Comparison of ENCODE assay signal across 30 cellular contexts in the genomic region with DNA sequence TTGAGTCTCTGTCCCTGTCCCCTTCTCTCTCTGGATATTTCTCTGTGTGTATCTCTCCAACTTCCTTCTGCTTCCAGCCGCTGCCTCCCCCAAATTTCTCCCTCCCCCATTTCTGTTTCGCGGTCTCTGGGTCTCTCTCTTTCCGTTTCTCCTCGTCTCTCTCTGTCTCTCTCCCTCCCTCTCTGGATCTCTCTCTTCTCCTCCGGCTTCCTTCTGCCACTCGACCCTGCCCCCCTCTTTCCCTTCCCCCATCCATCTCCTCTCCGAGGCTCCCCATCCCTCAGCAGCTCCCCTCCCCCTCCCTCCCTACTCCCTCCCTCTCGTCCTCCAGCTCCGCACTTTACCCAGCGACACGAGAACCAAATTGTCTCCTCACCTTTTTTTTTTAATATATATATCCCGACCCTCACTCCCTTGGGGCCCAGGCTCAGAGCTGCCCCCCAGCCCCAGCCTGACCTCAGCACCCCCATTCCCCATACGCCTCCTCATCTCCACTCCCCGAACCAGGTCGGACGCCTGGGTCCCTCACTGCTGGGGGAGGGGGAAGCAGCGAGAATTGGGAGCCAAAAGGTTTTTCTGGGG. TPM values are rescaled to one million over a fixed set of nuclear protein-coding genes. Genes with fewer than 3 reads are reported as not detected.
DNase-seq lines count a peak whose midpoint lies in the region; ATAC-seq and TF ChIP-seq lines count a peak whose summit lies in the region.
"Had no signal": no experiment of that assay in that cellular context is flagged by ENCODE, and none has a peak within 500 bp of the region (broad histone marks: within the 10 kb centered on the region; RNA-seq: fewer than 3 reads in every experiment).

No MANE protein-coding gene starts in this region.

- intact Hi-C loops in A673 (cut with micrococcal nuclease; ENCODE audit: unreplicated experiment) (no loop called here), Right ventricle myocardium inferior (cut with DNase I) (no loop called here), mammary epithelial cell (cut with micrococcal nuclease) (no loop called here)

- no peak for TF ChIP-seq CTCF in A673 (conservative IDR thresholded peaks at IDR 0.05; ENCODE audit: low read depth, low read length)
- TF ChIP-seq CTCF in fibroblast of pulmonary artery (IDR thresholded peaks at IDR 0.05; ENCODE audit: low read length, missing control alignments), result no peak
- no peak for TF ChIP-seq CTCF in mammary epithelial cell (conservative IDR thresholded peaks at IDR 0.05 in 1 of 2, IDR thresholded peaks at IDR 0.05 in 1 of 2; ENCODE audit: extremely low read depth in 1 of 2, insufficient read depth in 1 of 2, low read depth in 1 of 2, low read length in 2 of 2)

- H3K79me1 ChIP-seq in mesendoderm (ENCODE audit: low read length), result no peaks in the 10 kb centered on the region

- CTCF ChIA-PET in A673 (lab: Charles Lee), result no interaction called here
- CTCF ChIA-PET in mammary epithelial cell (lab: Charles Lee; ENCODE audit: low non-redundant PET), result no interaction called here

- DNase-seq in A673 (ENCODE audit: low spot score) (no peak), NT2/D1 (ENCODE audit: low read depth, low spot score) (peak; percentile 28), fibroblast of pulmonary artery (ENCODE audit: low read depth) (no peak), mesendoderm (peak; percentile 55), Right ventricle myocardium inferior (ENCODE audit: missing footprints) (no peak), mammary epithelial cell (no peak), mucosa of gallbladder (ENCODE audit: low spot score) (no peak)
- DNase-seq: activated CD4-positive, alpha-beta memory T cell treated with anti-CD3 and anti-CD28 coated beads, Interleukin-2, amount 10 ng/mL, durations not matched to agents 7 days and 5 days; activated CD4-positive, CD25-positive, alpha-beta regulatory T cell treated with anti-CD3 and anti-CD28 coated beads, Interleukin-2, amount 50 U/mL, for 72 hours; activated gamma-delta T cell treated with Interleukin-2 at 50 U/mL for 16 hours; brain microvascular endothelial cell; Caco-2; DND-41; effector memory CD8-positive, alpha-beta T cell; gastrocnemius medialis; HCEC 1CT; left cardiac atrium; NCI-H1092 treated with DMSO at 0.1 percent for 48 hours; NCI-H2029; NCI-H345; NCI-H774; Right ventricle myocardium superior had no signal

- H3K56ac ChIP-seq in mesendoderm (ENCODE audit: low read length), result peak overlapping the region; percentile 73

- H2BK120ac ChIP-seq in mesendoderm (ENCODE audit: low read depth, low read length), result no peak overlapping the region

- no peak overlapping the region for H3K9ac ChIP-seq in NT2/D1 (ENCODE audit: insufficient read length, low read depth)
- H3K9ac ChIP-seq in mesendoderm (ENCODE audit: low read length), result peak overlapping the region; percentile 41
- H3K9ac ChIP-seq in mammary epithelial cell (ENCODE audit: insufficient read depth, low read length), result no peak overlapping the region
- H3K9ac ChIP-seq: BLaER1 treated with 17β-estradiol and CSF1 and Interleukin-3, amounts not matched to agents 10 nM and 100 nM had no signal

- H2BK15ac ChIP-seq in mesendoderm (replicated peaks; ENCODE audit: low read depth), result no peak overlapping the region

- H3K4me3 ChIP-seq in A673 (ENCODE audit: low read depth, low read length, poor library complexity, severe bottlenecking) (peak overlapping the region; percentile 37), NT2/D1 (ENCODE audit: insufficient read length, low read depth) (no peak overlapping the region), fibroblast of pulmonary artery (replicated peaks; ENCODE audit: low read depth, low read length) (peak overlapping the region; percentile 76), mesendoderm (ENCODE audit: low read length) (no peak overlapping the region), mammary epithelial cell (replicated peaks in 1 of 3; ENCODE audit: insufficient read depth in 1 of 3, low read depth in 2 of 3, low read length in 3 of 3) (no peak overlapping the region)
- H3K4me3 ChIP-seq: BLaER1 treated with 17β-estradiol and CSF1 and Interleukin-3, amounts not matched to agents 10 nM and 100 nM; esophagus muscularis mucosa; gastrocnemius medialis; skin epidermis had no signal

- POLR2A ChIA-PET in A673 (lab: Charles Lee; ENCODE audit: low non-redundant PET), result no interaction called here

- H3K79me2 ChIP-seq in mesendoderm (ENCODE audit: control insufficient read depth, insufficient read depth, low read length) (no peaks in the 10 kb centered on the region), mammary epithelial cell (ENCODE audit: insufficient read depth, low read length) (no peaks in the 10 kb centered on the region)

- H3K27me3 ChIP-seq in A673 (replicated peaks; ENCODE audit: insufficient read depth, low read depth, low read length, poor library complexity) (peaks cover 17% of the 10 kb centered on the region), NT2/D1 (ENCODE audit: insufficient read depth, insufficient read length) (peaks cover 44% of the 10 kb centered on the region), mesendoderm (ENCODE audit: insufficient read depth, low read length, poor library complexity) (no peaks in the 10 kb centered on the region), mammary epithelial cell (ENCODE audit: insufficient read depth, low read length) (peaks cover 12% of the 10 kb centered on the region)

- no peak overlapping the region for H4K5ac ChIP-seq in mesendoderm (ENCODE audit: low read length)

- H3K27ac ChIP-seq in A673 (ENCODE audit: low read depth, low read length, poor library complexity, severe bottlenecking) (no peak overlapping the region), mesendoderm (ENCODE audit: low read depth, low read length) (no peak overlapping the region), mammary epithelial cell (ENCODE audit: insufficient read depth, low read depth, low read length) (no peak overlapping the region)
- H3K27ac ChIP-seq: BLaER1 treated with 17β-estradiol and CSF1 and Interleukin-3, amounts not matched to agents 10 nM and 100 nM; brain microvascular endothelial cell; esophagus muscularis mucosa; gastrocnemius medialis; HL-60; skin epidermis had no signal

- in situ Hi-C loops in mammary epithelial cell (cut with MboI; ENCODE audit: low sequenced_read_pairs in 2 of 2), result no loop called here

- H3K18ac ChIP-seq in mesendoderm (ENCODE audit: low read length), result peak overlapping the region; percentile 95

- H3K4me1 ChIP-seq in A673 (ENCODE audit: insufficient read depth, low read length, poor library complexity, severe bottlenecking) (peaks cover 21% of the 10 kb centered on the region), NT2/D1 (ENCODE audit: insufficient read depth, insufficient read length) (peaks cover 2% of the 10 kb centered on the region), mesendoderm (ENCODE audit: control insufficient read depth, low read depth, low read length) (peaks cover 14% of the 10 kb centered on the region), mammary epithelial cell (ENCODE audit: insufficient read depth, low read length) (no peaks in the 10 kb centered on the region)
- H3K4me1 ChIP-seq: Caco-2, gastrocnemius medialis had no signal

- no peaks in the 10 kb centered on the region for H4K20me1 ChIP-seq in mammary epithelial cell (ENCODE audit: insufficient read depth, low read length)

- dilution Hi-C loops in mammary epithelial cell (cut with HindIII; ENCODE audit: low sequenced_read_pairs), result no loop called here

- no peak overlapping the region for H2AFZ ChIP-seq in mammary epithelial cell (ENCODE audit: low read depth, low read length)

- H3K23ac ChIP-seq in mesendoderm (ENCODE audit: low read length), result no peak overlapping the region

- no peak for ATAC-seq in Right ventricle myocardium inferior
- no peak for ATAC-seq in HG03565 (IDR thresholded peaks at IDR 0.05; ENCODE audit: unreplicated experiment)
- ATAC-seq: effector memory CD8-positive, alpha-beta T cell; gastrocnemius medialis; left cardiac atrium had no signal

- no peak overlapping the region for H4K8ac ChIP-seq in mesendoderm (ENCODE audit: low read depth, low read length)

- BruUV-seq in A673 (replicated peaks; lab: Mats Ljungman, UMichigan), result no TSS peak
- BruUV-seq in mammary epithelial cell (replicated peaks; lab: Mats Ljungman, UMichigan), result no TSS peak

- H3K9me3 ChIP-seq in A673 (ENCODE audit: low read depth, low read length, poor library complexity, severe bottlenecking) (no peaks in the 10 kb centered on the region), NT2/D1 (ENCODE audit: insufficient read depth, low read length) (no peaks in the 10 kb centered on the region), mammary epithelial cell (replicated peaks; ENCODE audit: insufficient read depth, low read length) (no peaks in the 10 kb centered on the region)
- H3K9me3 ChIP-seq: BLaER1 treated with 17β-estradiol and CSF1 and Interleukin-3, amounts not matched to agents 10 nM and 100 nM; Caco-2; esophagus muscularis mucosa; gastrocnemius medialis had no signal

- H3K36me3 ChIP-seq in A673 (ENCODE audit: insufficient read depth, low read length, poor library complexity, severe bottlenecking) (no peaks in the 10 kb centered on the region), NT2/D1 (ENCODE audit: insufficient read depth, insufficient read length, low read length) (peaks cover under 1% of the 10 kb centered on the region), mesendoderm (ENCODE audit: control insufficient read depth, insufficient read depth, low read length) (no peaks in the 10 kb centered on the region), mammary epithelial cell (ENCODE audit: insufficient read depth, low read length) (no peaks in the 10 kb centered on the region)
- H3K36me3 ChIP-seq: BLaER1 treated with 17β-estradiol and CSF1 and Interleukin-3, amounts not matched to agents 10 nM and 100 nM; brain microvascular endothelial cell; esophagus muscularis mucosa; gastrocnemius medialis had no signal

- no CpG with 5 or more reads among the region's 18 CpGs for WGBS in mesendoderm (ENCODE audit: extremely low coverage, insufficient coverage, low lambda C conversion rate)
- WGBS in mammary epithelial cell (ENCODE audit: low coverage, missing lambda C conversion rate), result 0% methylated on average over 4 of the region's 18 CpGs

- H2AK5ac ChIP-seq in mesendoderm (ENCODE audit: low read length), result no peak overlapping the region

- H2BK5ac ChIP-seq in mesendoderm (ENCODE audit: low read length), result no peak overlapping the region

- H3K4ac ChIP-seq in mesendoderm (ENCODE audit: low read depth, low read length), result peak overlapping the region; percentile 26

- H3K4me2 ChIP-seq in mesendoderm (ENCODE audit: low read length) (peak overlapping the region; percentile 45), mammary epithelial cell (ENCODE audit: insufficient read depth, low read depth, low read length) (no peak overlapping the region)

RNA-seq across cellular contexts. Expression of a gene that starts 3.5 kb away (rescaled TPM):
- 1.3 TPM in 2 replicates for total RNA-seq in A673 (2021)
- 0.39 TPM for polyA plus RNA-seq in mesendoderm (2013, experiment 1 of 2)
- polyA plus RNA-seq in mesendoderm (2013, experiment 2 of 2), result 0.42 TPM
- 0.03 TPM for total RNA-seq in Right ventricle myocardium inferior
- total RNA-seq in mammary epithelial cell, result not detected
- not detected for polyA plus RNA-seq in mammary epithelial cell
- not detected for polyA minus RNA-seq in mammary epithelial cell
- 0.12 TPM for total RNA-seq in mucosa of gallbladder
- total RNA-seq: OCI-LY7, osteocyte had no signal

RNA-seq across cellular contexts. Expression of a gene that starts 32.2 kb away (rescaled TPM):
- total RNA-seq in A673 (2021) (0.50 TPM in 1 of 2 replicates, not detected in the other), Right ventricle myocardium inferior (not detected), mammary epithelial cell (not detected), mucosa of gallbladder (not detected)
- 0.20 TPM for polyA plus RNA-seq in mesendoderm (2013, experiment 1 of 2)
- polyA plus RNA-seq in mesendoderm (2013, experiment 2 of 2), result 0.20 TPM
- polyA plus RNA-seq in mammary epithelial cell, result not detected
- not detected for polyA minus RNA-seq in mammary epithelial cell
- total RNA-seq: activated CD4-positive, alpha-beta memory T cell treated with anti-CD3 and anti-CD28 coated beads, Interleukin-2, amount 10 ng/mL, durations not matched to agents 7 days and 5 days; esophagus muscularis mucosa; osteocyte; Right ventricle myocardium superior had no signal

RNA-seq across cellular contexts. Expression of a gene that starts 50.2 kb away (rescaled TPM):
- total RNA-seq in A673 (2021) (not detected in 2 replicates), Right ventricle myocardium inferior (not detected), mammary epithelial cell (not detected), mucosa of gallbladder (not detected)
- polyA plus RNA-seq in mesendoderm (2013, experiment 1 of 2), result 5.9 TPM
- 5.7 TPM for polyA plus RNA-seq in mesendoderm (2013, experiment 2 of 2)
- polyA plus RNA-seq in mammary epithelial cell, result not detected
- polyA minus RNA-seq in mammary epithelial cell, result not detected
- total RNA-seq: activated CD4-positive, alpha-beta memory T cell treated with anti-CD3 and anti-CD28 coated beads, Interleukin-2, amount 10 ng/mL, durations not matched to agents 7 days and 5 days; Caco-2; gastrocnemius medialis; left cardiac atrium; OCI-LY7; osteocyte; renal cortical epithelial cell; Right ventricle myocardium superior had no signal

Comparison
In these comparisons a context has a peak if more than half of its experiments do, and no peak if none do; other contexts are left out.
1. DNase-seq: peak in NT2/D1 (single experiment) and mesendoderm (single experiment); none in A673 (single experiment), fibroblast of pulmonary artery (single experiment), Right ventricle myocardium inferior (single experiment), mammary epithelial cell (single experiment) and mucosa of gallbladder (single experiment).
2. H3K4me3 ChIP-seq: peak in A673 (single experiment) and fibroblast of pulmonary artery (single experiment); none in NT2/D1 (single experiment), mesendoderm (single experiment) and mammary epithelial cell (0 of 3).